ENCODE assay signal across 1 cellular context in genomic region chr7:155298834-155299538, GRCh38.
TF ChIP-seq lines count a peak whose summit lies in the region.

No MANE protein-coding gene starts in this region.

TF ChIP-seq in WTC11, 78 proteins besides CTCF, POLR2A, EP300 and RAD21 (continued from another document):
- TF ChIP-seq ZNF532 (CRISPR knock-in tag; IDR thresholded peaks at IDR 0.05; ENCODE audit: borderline replicate concordance), result 0 out of 2 replicates have a peak, but pooled peaks have one; percentile 34
- 0 out of 2 replicates have a peak, but pooled peaks have one; percentile 18 for TF ChIP-seq SP1 (CRISPR knock-in tag; conservative IDR thresholded peaks at IDR 0.05)
- TF ChIP-seq ETV6 (CRISPR knock-in tag; IDR thresholded peaks at IDR 0.05), result no peak
- peak; percentile 87 for TF ChIP-seq NFYB (CRISPR knock-in tag; conservative IDR thresholded peaks at IDR 0.05; ENCODE audit: low read depth)
TF ChIP-seq in WTC11: peak in this region for 7.
